7 cellular contexts compared by ENCODE assay signal in the genomic region with DNA sequence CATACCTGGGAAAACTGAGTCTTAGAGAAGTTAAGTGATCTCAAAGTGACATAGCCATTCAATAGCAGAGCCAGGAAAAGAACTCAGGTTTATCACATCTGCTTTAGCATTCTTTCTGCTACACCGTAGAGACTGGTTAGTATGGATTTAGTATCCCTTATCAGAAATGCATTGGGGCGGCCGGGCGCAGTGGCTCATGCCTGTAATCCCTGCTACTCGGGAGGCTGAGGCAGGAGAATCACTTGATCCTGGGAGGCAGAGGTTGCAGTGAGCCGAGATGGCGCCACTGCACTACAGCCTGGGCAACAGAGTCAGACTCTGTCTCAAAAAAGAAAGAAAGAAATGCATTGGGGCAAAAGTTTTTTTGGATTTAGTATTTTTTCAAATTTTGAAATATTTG. TPM values are rescaled to one million over a fixed set of nuclear protein-coding genes. Genes with fewer than 3 reads are reported as not detected.
DNase-seq lines count a peak whose midpoint lies in the region; ATAC-seq and TF ChIP-seq lines count a peak whose summit lies in the region.
"Not testable (repeated sequence)": the region's sequence is repeated elsewhere in the genome, so short reads cannot be mapped to it uniquely, and the experiment has no call there.
"Had no signal": no experiment of that assay in that cellular context is flagged by ENCODE, and none has a peak within 500 bp of the region (broad histone marks: within the 10 kb centered on the region; RNA-seq: fewer than 3 reads in every experiment).

No MANE protein-coding gene starts in this region.

- not testable (repeated sequence) for H3K27me3 Mint-ChIP-seq in activated T-cell treated with anti-CD3 and anti-CD28 coated beads, Interleukin-2, amount 50 U/mL, for 24 hours; natural killer cell (ENCODE audit: low read depth in 2 of 2)

- peak overlapping the region; percentile 91 for H3K4me2 ChIP-seq in OCI-LY3 (ENCODE audit: low read length)

- peak overlapping the region; percentile 99 for H3K4me3 Mint-ChIP-seq in activated T-cell treated with anti-CD3 and anti-CD28 coated beads, Interleukin-2, amount 50 U/mL, for 24 hours
- peak overlapping the region; percentile 97 for H3K4me3 Mint-ChIP-seq in natural killer cell

- not testable (repeated sequence) for TF ChIP-seq EP300 in suprapubic skin (IDR thresholded peaks at IDR 0.05)

- peaks cover 15% of the 10 kb centered on the region for H3K4me1 ChIP-seq in OCI-LY3 (ENCODE audit: low read length)
- H3K4me1 ChIP-seq in ectodermal cell (ENCODE audit: control insufficient read depth, insufficient read depth, low read length), result not testable (repeated sequence)
- peaks cover 22% of the 10 kb centered on the region for H3K4me1 ChIP-seq in suprapubic skin

- H3K36me3 Mint-ChIP-seq in activated T-cell treated with anti-CD3 and anti-CD28 coated beads, Interleukin-2, amount 50 U/mL, for 24 hours (ENCODE audit: low read depth), result peaks cover 64% of the 10 kb centered on the region
- peaks cover 12% of the 10 kb centered on the region for H3K36me3 Mint-ChIP-seq in natural killer cell

- intact Hi-C loops in natural killer cell (cut with micrococcal nuclease), result loop anchor here (5.0 kb wide), 1 partner anchor 279 kb away; no protein-coding TSS in a partner anchor

- peaks cover 58% of the 10 kb centered on the region for H3K79me2 ChIP-seq in OCI-LY3 (ENCODE audit: low read length)

- not testable (repeated sequence) for H4K20me1 ChIP-seq in OCI-LY3 (ENCODE audit: insufficient read depth, low read length)

- not testable (repeated sequence) for TF ChIP-seq CTCF in GM12865 (IDR thresholded peaks at IDR 0.05; ENCODE audit: insufficient read depth, low read depth, low read length, missing control alignments); OCI-LY3 (IDR thresholded peaks at IDR 0.05; ENCODE audit: low read depth, low read length); natural killer cell (IDR thresholded peaks at IDR 0.05); suprapubic skin (IDR thresholded peaks at IDR 0.05)

- not testable (repeated sequence) for DNase-seq in GM12865 (ENCODE audit: low read depth); activated T-cell treated with anti-CD3 and anti-CD28 coated beads, Interleukin-2, amount 50 U/mL, for 24 hours; natural killer cell
- peak in 1 of 2 donors; percentile 40 for DNase-seq in suprapubic skin (ENCODE audit: low spot score in 2 of 2)

- not testable (repeated sequence) for H3K27ac ChIP-seq in OCI-LY3 (ENCODE audit: low read length); ectodermal cell (ENCODE audit: insufficient read depth, low read depth, low read length, poor library complexity, severe bottlenecking); suprapubic skin

- not testable (repeated sequence) for ATAC-seq in natural killer cell

- WGBS in ectodermal cell, 2 experiments, result 89 to 90% methylated on average over 7 of the region's 7 CpGs
- WGBS in suprapubic skin, result 85% methylated on average over 7 of the region's 7 CpGs

- not testable (repeated sequence) for H3K9ac ChIP-seq in OCI-LY3 (ENCODE audit: low read length)

- H3K9me3 Mint-ChIP-seq in activated T-cell treated with anti-CD3 and anti-CD28 coated beads, Interleukin-2, amount 50 U/mL, for 24 hours; natural killer cell: not testable (repeated sequence)

- not testable (repeated sequence) for TF ChIP-seq POLR2A in suprapubic skin (IDR thresholded peaks at IDR 0.05)

- H3K4me3 ChIP-seq in GM12865 (ENCODE audit: low read depth, low read length), result peak overlapping the region; percentile 94; the same call in 1 of the 2 replicates
- H3K4me3 ChIP-seq in OCI-LY3 (ENCODE audit: low read length), result peak overlapping the region; percentile 99
- H3K4me3 ChIP-seq in ectodermal cell (ENCODE audit: insufficient read depth, low read depth, low read length), result peak overlapping the region; percentile 87
- H3K4me3 ChIP-seq in suprapubic skin, result peak overlapping the region; percentile 82

- not testable (repeated sequence) for H3K9me3 ChIP-seq in OCI-LY3 (ENCODE audit: insufficient read depth, low read length); ectodermal cell (ENCODE audit: control insufficient read depth, low read length); suprapubic skin

- peaks cover 54% of the 10 kb centered on the region for H3K4me1 Mint-ChIP-seq in activated T-cell treated with anti-CD3 and anti-CD28 coated beads, Interleukin-2, amount 50 U/mL, for 24 hours (ENCODE audit: low read depth)
- peaks cover 47 to 50% of the 10 kb centered on the region in 2 donors for H3K4me1 Mint-ChIP-seq in natural killer cell

- H3K36me3 ChIP-seq in OCI-LY3 (replicated peaks; ENCODE audit: low read depth, low read length), result peaks cover 18% of the 10 kb centered on the region
- H3K36me3 ChIP-seq in ectodermal cell (ENCODE audit: control insufficient read depth, insufficient read depth, low read length), result not testable (repeated sequence)
- H3K36me3 ChIP-seq in suprapubic skin, result peaks cover 30% of the 10 kb centered on the region

- not testable (repeated sequence) for H2AFZ ChIP-seq in OCI-LY3 (ENCODE audit: low read depth, low read length)

- H3K27ac Mint-ChIP-seq in activated T-cell treated with anti-CD3 and anti-CD28 coated beads, Interleukin-2, amount 50 U/mL, for 24 hours, result peak overlapping the region; percentile 100
- peak overlapping the region; percentile 98 for H3K27ac Mint-ChIP-seq in natural killer cell

- not testable (repeated sequence) for H3K27me3 ChIP-seq in OCI-LY3 (ENCODE audit: low read depth, low read length); ectodermal cell (ENCODE audit: control insufficient read depth, insufficient read depth, low read length, poor library complexity, severe bottlenecking); suprapubic skin

RNA-seq across cellular contexts. Expression of gene PSMD13, which starts 1.6 kb away (rescaled TPM):
- 174 TPM for polyA plus RNA-seq in ectodermal cell (2013, experiment 1 of 4)
- polyA plus RNA-seq in ectodermal cell (2013, experiment 2 of 4), result 172 TPM
- 121 TPM for polyA plus RNA-seq in ectodermal cell (2013, experiment 3 of 4)
- polyA plus RNA-seq in ectodermal cell (2013, experiment 4 of 4), result 131 TPM
- total RNA-seq in natural killer cell, result 100 to 1,000 TPM in 2 of 3 donors, 10 to 100 TPM in 1; 94.6 to 111 (median 104) TPM
- 10 to 100 TPM; 70.3 to 97.8 (median 87.3) TPM for total RNA-seq in suprapubic skin

RNA-seq across cellular contexts. Expression of gene SIRT3, which starts 2.2 kb away (rescaled TPM):
- polyA plus RNA-seq in ectodermal cell (2013, experiment 1 of 4), result 20.7 TPM
- 25.2 TPM for polyA plus RNA-seq in ectodermal cell (2013, experiment 2 of 4)
- 16.8 TPM for polyA plus RNA-seq in ectodermal cell (2013, experiment 3 of 4)
- 23.6 TPM for polyA plus RNA-seq in ectodermal cell (2013, experiment 4 of 4)
- 10 to 100 TPM; 20.1 to 24.2 (median 21.2) TPM for total RNA-seq in natural killer cell
- total RNA-seq in suprapubic skin, result 10 to 100 TPM in 3 of 4 donors, 1 to 10 TPM in 1; 9.1 to 20.1 (median 13.3) TPM

RNA-seq across cellular contexts. Expression of gene RIC8A, which starts 30.8 kb away (rescaled TPM):
- 75.2 TPM for polyA plus RNA-seq in ectodermal cell (2013, experiment 1 of 4)
- polyA plus RNA-seq in ectodermal cell (2013, experiment 2 of 4), result 71.5 TPM
- polyA plus RNA-seq in ectodermal cell (2013, experiment 3 of 4), result 54.4 TPM
- 54.7 TPM for polyA plus RNA-seq in ectodermal cell (2013, experiment 4 of 4)
- total RNA-seq in natural killer cell, result 100 to 1,000 TPM; 102 to 153 (median 106) TPM
- total RNA-seq in suprapubic skin, result 10 to 100 TPM; 62.4 to 90.1 (median 80.9) TPM

RNA-seq across cellular contexts. Expression of gene BET1L, which starts 31.1 kb away (rescaled TPM):
- 25.2 TPM for polyA plus RNA-seq in ectodermal cell (2013, experiment 1 of 4)
- polyA plus RNA-seq in ectodermal cell (2013, experiment 2 of 4), result 27.2 TPM
- polyA plus RNA-seq in ectodermal cell (2013, experiment 3 of 4), result 23.5 TPM
- polyA plus RNA-seq in ectodermal cell (2013, experiment 4 of 4), result 25.6 TPM
- total RNA-seq in natural killer cell (10 to 100 TPM; 32.4 to 44.1 (median 35.8) TPM), suprapubic skin (10 to 100 TPM; 25.8 to 31.7 (median 27.9) TPM)

RNA-seq across cellular contexts. Expression of gene NLRP6, which starts 39.9 kb away (rescaled TPM):
- not detected for polyA plus RNA-seq in ectodermal cell (2013, experiment 1 of 4)
- polyA plus RNA-seq in ectodermal cell (2013, experiment 2 of 4), result not detected
- not detected for polyA plus RNA-seq in ectodermal cell (2013, experiment 3 of 4)
- not detected for polyA plus RNA-seq in ectodermal cell (2013, experiment 4 of 4)
- 1 to 10 TPM; 1.7 to 3.0 (median 2.3) TPM for total RNA-seq in natural killer cell
- total RNA-seq in suprapubic skin, result 1 to 10 TPM in 1 of 4 donors, under 1 TPM in 3; 0.15 to 1.3 (median 0.64) TPM
- total RNA-seq: urinary bladder had no signal
